8 cellular contexts compared by ENCODE assay signal in genomic region chr10:103504181-103504783, GRCh38. TPM values are rescaled to one million over a fixed set of nuclear protein-coding genes. Genes with fewer than 3 reads are reported as not detected.
A peak's percentile ranks its signal among the peaks of the same experiment; 100 is the strongest.
DNase-seq lines count a peak whose midpoint lies in the region; ATAC-seq and TF ChIP-seq lines count a peak whose summit lies in the region.

No MANE protein-coding gene starts in this region.

- ATAC-seq in GM21360 (IDR thresholded peaks at IDR 0.05; ENCODE audit: unreplicated experiment) (peak; percentile 51), GM21447 (IDR thresholded peaks at IDR 0.05; ENCODE audit: unreplicated experiment) (no peak), GM19452 (IDR thresholded peaks at IDR 0.05; ENCODE audit: unreplicated experiment) (no peak)

- H3K27me3 Mint-ChIP-seq in CD14-positive monocyte (ENCODE audit: low read depth in 3 of 3) = peaks cover 13 to 20% (median 15%) of the 10 kb centered on the region in 3 donors

- no peak overlapping the region for H3K4me3 Mint-ChIP-seq in CD14-positive monocyte

- no peaks in the 10 kb centered on the region for H3K9me3 Mint-ChIP-seq in CD14-positive monocyte

- no peak for TF ChIP-seq CTCF in CD14-positive monocyte (IDR thresholded peaks at IDR 0.05)

- DNase-seq in OCI-M1 (lab: John Stamatoyannopoulos, UW) = peak; percentile 85
- peak; percentile 99 for DNase-seq in amniotic epithelial cell (ENCODE audit: low read depth)
- DNase-seq in myocyte (ENCODE audit: low read depth) = peak; percentile 80
- no peak for DNase-seq in putamen (ENCODE audit: low spot score)
- no peak for DNase-seq in CD14-positive monocyte (ENCODE audit: low spot score)

- no peak overlapping the region for H3K27ac Mint-ChIP-seq in CD14-positive monocyte

- H3K4me1 Mint-ChIP-seq in CD14-positive monocyte = peaks cover 7% of the 10 kb centered on the region

- no peaks in the 10 kb centered on the region for H3K36me3 Mint-ChIP-seq in CD14-positive monocyte

- intact Hi-C loops in CD14-positive monocyte (cut with micrococcal nuclease) = no loop called here

RNA-seq across cellular contexts. Expression of gene NEURL1, which starts 10.8 kb away (rescaled TPM):
- total RNA-seq in myocyte = 10.6 and 12.1 TPM in 2 replicates
- 5.4 TPM for polyA plus RNA-seq in myocyte (2012)
- 1 to 10 TPM; 3.0 to 3.3 TPM for polyA plus RNA-seq in CD14-positive monocyte

RNA-seq across cellular contexts. Expression of gene CALHM3, which starts 25.2 kb away (rescaled TPM):
- not detected in 2 replicates for total RNA-seq in myocyte
- polyA plus RNA-seq in myocyte (2012) = 0.08 TPM
- under 1 TPM in 1 of 2 donors, not detected in 1; 0.62 TPM for polyA plus RNA-seq in CD14-positive monocyte

RNA-seq across cellular contexts. Expression of gene CALHM1, which starts 45.6 kb away (rescaled TPM):
- total RNA-seq in myocyte = 0.31 TPM in 1 of 2 replicates, not detected in the other
- 0.15 TPM for polyA plus RNA-seq in myocyte (2012)
- not detected for polyA plus RNA-seq in CD14-positive monocyte

RNA-seq across cellular contexts. Expression of gene CALHM2, which starts 52.1 kb away (rescaled TPM):
- total RNA-seq in myocyte = 19.8 and 24.8 TPM in 2 replicates
- 38.1 TPM for polyA plus RNA-seq in myocyte (2012)
- 10 to 100 TPM; 48.4 to 66.5 TPM for polyA plus RNA-seq in CD14-positive monocyte

Comparison
In these comparisons a context has a peak if more than half of its experiments do, and no peak if none do; other contexts are left out.
1. DNase-seq: peak in OCI-M1 (single experiment), amniotic epithelial cell (single experiment) and myocyte (single experiment); none in putamen (single experiment) and CD14-positive monocyte (single experiment).